22 cellular contexts compared by ENCODE assay signal in genomic region chr16:86821933-86822332, GRCh38.
"Had no signal": no experiment of that assay in that cellular context is flagged by ENCODE, and none has a peak within 500 bp of the region (broad histone marks: within the 10 kb centered on the region; RNA-seq: fewer than 3 reads in every experiment).

No MANE protein-coding gene starts in this region.

- H3K9me3 ChIP-seq: body of pancreas, tibial nerve, vagina had no signal

- H3K27ac ChIP-seq: body of pancreas, dorsolateral prefrontal cortex, tibial nerve, vagina had no signal

- H3K4me3 Mint-ChIP-seq: activated CD8-positive, alpha-beta T cell treated with anti-CD3 and anti-CD28 coated beads for 36 hours; activated naive CD8-positive, alpha-beta T cell treated with anti-CD3 and anti-CD28 coated beads for 36 hours; activated T-helper 17 cell treated with anti-CD3 and anti-CD28 coated beads, Interleukin-2, amount 50 U/mL, for 72 hours; nephron progenitor cell had no signal

- ATAC-seq: activated CD8-positive, alpha-beta T cell treated with anti-CD3 and anti-CD28 coated beads for 36 hours; activated T-helper 17 cell treated with anti-CD3 and anti-CD28 coated beads, Interleukin-2, amount 50 U/mL, for 72 hours; body of pancreas; left cardiac atrium had no signal

- H3K27me3 ChIP-seq: vagina had no signal

- H3K36me3 Mint-ChIP-seq: activated naive CD8-positive, alpha-beta T cell treated with anti-CD3 and anti-CD28 coated beads for 36 hours had no signal

- H3K4me1 Mint-ChIP-seq: activated naive CD8-positive, alpha-beta T cell treated with anti-CD3 and anti-CD28 coated beads for 36 hours; activated T-helper 17 cell treated with anti-CD3 and anti-CD28 coated beads, Interleukin-2, amount 50 U/mL, for 72 hours had no signal

- H3K27ac Mint-ChIP-seq: activated CD8-positive, alpha-beta T cell treated with anti-CD3 and anti-CD28 coated beads for 36 hours; activated naive CD8-positive, alpha-beta T cell treated with anti-CD3 and anti-CD28 coated beads for 36 hours; activated T-helper 17 cell treated with anti-CD3 and anti-CD28 coated beads, Interleukin-2, amount 50 U/mL, for 72 hours; nephron progenitor cell had no signal

- H3K4me3 ChIP-seq: body of pancreas, dorsolateral prefrontal cortex, tibial nerve, vagina had no signal

- H3K4me1 ChIP-seq: tibial nerve had no signal

- H3K9me3 Mint-ChIP-seq: activated CD8-positive, alpha-beta T cell treated with anti-CD3 and anti-CD28 coated beads for 36 hours; activated naive CD8-positive, alpha-beta T cell treated with anti-CD3 and anti-CD28 coated beads for 36 hours; activated T-helper 17 cell treated with anti-CD3 and anti-CD28 coated beads, Interleukin-2, amount 50 U/mL, for 72 hours; nephron progenitor cell had no signal

- DNase-seq: activated CD4-positive, alpha-beta T cell treated with anti-CD3 and anti-CD28 coated beads for 48 hours; activated CD4-positive, CD25-positive, alpha-beta regulatory T cell; activated CD8-positive, alpha-beta T cell treated with anti-CD3 and anti-CD28 coated beads for 36 hours; activated naive CD4-positive, alpha-beta T cell; activated naive CD8-positive, alpha-beta T cell treated with anti-CD3 and anti-CD28 coated beads for 36 hours; activated T-cell treated with anti-CD3 and anti-CD28 coated beads, Interleukin-2, amount 50 U/mL, for 1 hour; amniotic stem cell; body of pancreas; caudate nucleus; dorsolateral prefrontal cortex; foreskin fibroblast; left cardiac atrium; mesenchymal stem cell; nephron progenitor cell; nucleus accumbens; stimulated activated CD4-positive, alpha-beta T cell treated with anti-CD3 and anti-CD28 coated beads, Interleukin-2, amount 100 ng/mL, for 24 hours; stimulated activated naive CD4-positive, alpha-beta T cell treated with Interleukin-2 at 50 U/mL for 16 hours; T-helper 9 cell had no signal

- FAIRE-seq: colon had no signal

- H3K36me3 ChIP-seq: tibial nerve, vagina had no signal
